28 cellular contexts compared by ENCODE assay signal in genomic region chrX:42140320-42140719, GRCh38.
DNase-seq lines count a peak whose midpoint lies in the region; ATAC-seq, FAIRE-seq and TF ChIP-seq lines count a peak whose summit lies in the region.
"Had no signal": no experiment of that assay in that cellular context is flagged by ENCODE, and none has a peak within 500 bp of the region (broad histone marks: within the 10 kb centered on the region; RNA-seq: fewer than 3 reads in every experiment).

No MANE protein-coding gene starts in this region.

- no peak overlapping the region for H3K4me3 ChIP-seq in HEK293 (ENCODE audit: low read depth, low read length)
- no peak overlapping the region for H3K4me3 ChIP-seq in astrocyte (ENCODE audit: insufficient read depth, low read depth, low read length)
- H3K4me3 ChIP-seq in small intestine (ENCODE audit: low read depth in 1 of 2, low read length in 2 of 2), result no peak overlapping the region
- H3K4me3 ChIP-seq: BLaER1, GM12878 had no signal

- H3K9me3 Mint-ChIP-seq in astrocyte (ENCODE audit: unreplicated experiment), result peaks cover 2% of the 10 kb centered on the region
- H3K9me3 Mint-ChIP-seq in activated T-cell treated with anti-CD3 and anti-CD28 coated beads, Interleukin-2, amount 50 U/mL, for 72 hours, result peaks cover 7 to 9% of the 10 kb centered on the region in 2 donors

- DNase-seq in astrocyte (ENCODE audit: low read depth), result no peak
- no peak for DNase-seq in small intestine
- no peak for DNase-seq in T-helper 1 cell
- no peak for DNase-seq in activated T-cell treated with anti-CD3 and anti-CD28 coated beads, Interleukin-2, amount 50 U/mL, for 72 hours
- DNase-seq in stimulated activated CD4-positive, alpha-beta T cell treated with anti-CD3 and anti-CD28 coated beads, Interleukin-2, amount 100 ng/mL, for 24 hours, result no peak
- DNase-seq: 8988T; ACHN; BE2C; C1 segment of cervical spinal cord; CD4-positive, alpha-beta memory T cell; CD4-positive, CD25-positive, alpha-beta regulatory T cell; CD8-positive, alpha-beta memory T cell; COR-L47; DMS 273 treated with DMSO at 0.1 percent for 48 hours; DMS153; DMS53; DMS79; DND-41; EL; GDM1 had no signal

- H3K79me2 ChIP-seq in astrocyte (ENCODE audit: insufficient read depth, low read length), result no peaks in the 10 kb centered on the region

- CTCF ChIA-PET in HEK293 (lab: Yijun Ruan, JAX), result interaction anchor here (0.6 to 0.7 kb wide), 3 partner anchors 27 to 342 kb away, joined by 4 to 5 read pairs (median 5); no protein-coding TSS in a partner anchor

- H3K36me3 ChIP-seq in HEK293 (ENCODE audit: control insufficient read depth in 2 of 2, insufficient read depth in 1 of 2, low read length in 2 of 2) (no peaks in the 10 kb centered on the region), astrocyte (ENCODE audit: insufficient read depth, low read length) (no peaks in the 10 kb centered on the region), small intestine (ENCODE audit: control insufficient read depth in 2 of 2, insufficient read depth in 2 of 2, low read length in 2 of 2) (no peaks in the 10 kb centered on the region)
- H3K36me3 ChIP-seq: BE2C, BLaER1 had no signal

- H2AFZ ChIP-seq in astrocyte (ENCODE audit: low read depth, low read length), result no peak overlapping the region

- H3K4me1 ChIP-seq in HEK293 (ENCODE audit: control insufficient read depth, insufficient read depth, low read length) (peaks cover 3% of the 10 kb centered on the region; the same call in 1 of the 2 replicates), astrocyte (ENCODE audit: insufficient read depth, low read length) (no peaks in the 10 kb centered on the region), small intestine (ENCODE audit: control insufficient read depth in 2 of 2, insufficient read depth in 1 of 2, low read depth in 1 of 2, low read length in 1 of 2) (no peaks in the 10 kb centered on the region)
- H3K4me1 ChIP-seq: BE2C, BLaER1 had no signal

- no peak overlapping the region for H3K9ac ChIP-seq in astrocyte (ENCODE audit: low read length)
- H3K9ac ChIP-seq: BLaER1 had no signal

- H3K9me3 ChIP-seq in HEK293 (ENCODE audit: control insufficient read depth, insufficient read depth, low read depth, low read length) (no peaks in the 10 kb centered on the region; the same call in none of the 2 replicates), astrocyte (ENCODE audit: insufficient read depth, low read depth, low read length) (no peaks in the 10 kb centered on the region), small intestine (ENCODE audit: control insufficient read depth, low read depth) (peaks cover 4% of the 10 kb centered on the region)
- H3K9me3 ChIP-seq: BE2C had no signal

- POLR2A ChIA-PET in HEK293 (lab: Yijun Ruan, JAX), result no interaction called here

- H3K4me1 Mint-ChIP-seq in astrocyte (ENCODE audit: low read depth, unreplicated experiment), result peaks cover 5% of the 10 kb centered on the region
- no peaks in the 10 kb centered on the region for H3K4me1 Mint-ChIP-seq in activated T-cell treated with anti-CD3 and anti-CD28 coated beads, Interleukin-2, amount 50 U/mL, for 72 hours (ENCODE audit: low read depth)
- H3K4me1 Mint-ChIP-seq: CD14-positive monocyte; CD4-positive, alpha-beta memory T cell; CD4-positive, CD25-positive, alpha-beta regulatory T cell; CD8-positive, alpha-beta memory T cell had no signal

- ATAC-seq in GM18519 (IDR thresholded peaks at IDR 0.05; ENCODE audit: low FRiP score, unreplicated experiment), result no peak
- no peak for ATAC-seq in activated T-cell treated with anti-CD3 and anti-CD28 coated beads, Interleukin-2, amount 50 U/mL, for 72 hours (replicated peaks in 1 of 2)
- ATAC-seq: GM12878 had no signal

- FAIRE-seq in astrocyte (lab: Jason Lieb, UNC) (peak; percentile 69), islet of Langerhans (lab: Jason Lieb, UNC) (peak; percentile 71), small intestine (lab: Jason Lieb, UNC) (peak; percentile 36)
- FAIRE-seq: GM12878, GM12892, GM18507 had no signal

- H3K36me3 Mint-ChIP-seq in astrocyte (ENCODE audit: low read depth, unreplicated experiment), result no peaks in the 10 kb centered on the region
- H3K36me3 Mint-ChIP-seq in activated T-cell treated with anti-CD3 and anti-CD28 coated beads, Interleukin-2, amount 50 U/mL, for 72 hours (ENCODE audit: insufficient read depth in 2 of 2), result peaks cover 1 to 6% of the 10 kb centered on the region in 2 donors
- H3K36me3 Mint-ChIP-seq: CD14-positive monocyte; CD4-positive, CD25-positive, alpha-beta regulatory T cell had no signal

- no peaks in the 10 kb centered on the region for H3K27me3 Mint-ChIP-seq in astrocyte (ENCODE audit: low read depth, unreplicated experiment)
- peaks cover 16% of the 10 kb centered on the region for H3K27me3 Mint-ChIP-seq in activated T-cell treated with anti-CD3 and anti-CD28 coated beads, Interleukin-2, amount 50 U/mL, for 72 hours (ENCODE audit: low read depth)
- H3K27me3 Mint-ChIP-seq: CD4-positive, alpha-beta memory T cell; CD4-positive, CD25-positive, alpha-beta regulatory T cell had no signal

- H3K27ac ChIP-seq in HEK293 (ENCODE audit: extremely low read depth, low read depth, low read length) (no peak overlapping the region), astrocyte (ENCODE audit: low read depth, low read length) (no peak overlapping the region), small intestine (ENCODE audit: low read depth in 1 of 2, low read length in 1 of 2) (no peak overlapping the region)
- H3K27ac ChIP-seq: BLaER1 had no signal

- no peaks in the 10 kb centered on the region for H3K27me3 ChIP-seq in astrocyte (ENCODE audit: insufficient read depth, low read length)
- H3K27me3 ChIP-seq in small intestine (ENCODE audit: control insufficient read depth in 2 of 2, insufficient read depth in 2 of 2, low read length in 2 of 2), result no peaks in the 10 kb centered on the region
- H3K27me3 ChIP-seq: BE2C had no signal

- H3K4me2 ChIP-seq in astrocyte (ENCODE audit: low read length), result no peak overlapping the region
- H3K4me2 ChIP-seq: BLaER1 had no signal

- H4K20me1 ChIP-seq in astrocyte (ENCODE audit: insufficient read depth, low read length), result no peaks in the 10 kb centered on the region
- H4K20me1 ChIP-seq: BLaER1 had no signal

- no peak overlapping the region for H3K4me3 Mint-ChIP-seq in astrocyte (ENCODE audit: unreplicated experiment)
- no peak overlapping the region for H3K4me3 Mint-ChIP-seq in activated T-cell treated with anti-CD3 and anti-CD28 coated beads, Interleukin-2, amount 50 U/mL, for 72 hours
- H3K4me3 Mint-ChIP-seq: CD14-positive monocyte; CD4-positive, alpha-beta memory T cell; CD4-positive, CD25-positive, alpha-beta regulatory T cell; CD8-positive, alpha-beta memory T cell had no signal

- no peak overlapping the region for H3K27ac Mint-ChIP-seq in astrocyte (ENCODE audit: unreplicated experiment)
- H3K27ac Mint-ChIP-seq in activated T-cell treated with anti-CD3 and anti-CD28 coated beads, Interleukin-2, amount 50 U/mL, for 72 hours, result no peak overlapping the region
- H3K27ac Mint-ChIP-seq: CD14-positive monocyte; CD4-positive, alpha-beta memory T cell; CD4-positive, CD25-positive, alpha-beta regulatory T cell; CD8-positive, alpha-beta memory T cell had no signal

- TF ChIP-seq CTCF in HEK293 (tag by site-specific recombination; IDR thresholded peaks at IDR 0.05) (no peak), astrocyte (IDR thresholded peaks at IDR 0.05; ENCODE audit: insufficient read depth, low read depth, low read length) (no peak)

TF ChIP-seq in HEK293, 187 proteins besides CTCF, POLR2A, EP300 and RAD21:
- peak; percentile 93 for TF ChIP-seq SETDB1 (IDR thresholded peaks at IDR 0.05; ENCODE audit: insufficient read length, low read length)
- TF ChIP-seq, protein P1, sequence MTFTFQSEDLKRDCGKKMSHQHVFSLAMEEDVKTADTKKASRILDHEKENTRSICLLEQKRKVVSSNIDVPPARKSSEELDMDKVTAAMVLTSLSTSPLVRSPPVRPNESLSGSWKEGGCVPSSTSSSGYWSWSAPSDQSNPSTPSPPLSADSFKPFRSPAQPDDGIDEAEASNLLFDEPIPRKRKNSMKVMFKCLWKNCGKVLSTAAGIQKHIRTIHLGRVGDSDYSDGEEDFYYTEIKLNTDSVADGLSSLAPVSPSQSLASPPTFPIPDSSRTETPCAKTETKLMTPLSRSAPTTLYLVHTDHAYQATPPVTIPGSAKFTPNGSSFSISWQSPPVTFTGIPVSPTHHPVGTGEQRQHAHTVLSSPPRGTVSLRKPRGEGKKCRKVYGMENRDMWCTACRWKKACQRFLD (tag by site-specific recombination; IDR thresholded peaks at IDR 0.05), result no peak
